Comparison of ENCODE assay signal across 8 cellular contexts in genomic region chr14:93939304-93940229, GRCh38. TPM values are rescaled to one million over a fixed set of nuclear protein-coding genes. Genes with fewer than 3 reads are reported as not detected.
DNase-seq lines count a peak whose midpoint lies in the region; ATAC-seq and TF ChIP-seq lines count a peak whose summit lies in the region.

No MANE protein-coding gene starts in this region.

- no peak for TF ChIP-seq EP300 in suprapubic skin (IDR thresholded peaks at IDR 0.05)

- no peak for DNase-seq in AG09309 (ENCODE audit: low read depth)
- peak; percentile 69 for DNase-seq in OCI-M1 (lab: John Stamatoyannopoulos, UW)
- peak; percentile 90 for DNase-seq in activated T-helper 9 cell treated with anti-CD3 and anti-CD28 coated beads, Interleukin-2, amount 50 U/mL, for 16 hours (ENCODE audit: low read depth)
- peak; percentile 55 for DNase-seq in foreskin melanocyte
- DNase-seq in nucleus accumbens (lab: John Stamatoyannopoulos, UW) = peak in 47 of 56 donors; percentile 11 to 87 (median 51)
- DNase-seq in suprapubic skin (ENCODE audit: low spot score in 2 of 2) = peak in 1 of 2 donors; percentile 78

- TF ChIP-seq POLR2A in suprapubic skin (IDR thresholded peaks at IDR 0.05) = no peak

- no peaks in the 10 kb centered on the region for H3K9me3 ChIP-seq in suprapubic skin

- no peak overlapping the region for H3K27ac ChIP-seq in suprapubic skin

- H3K4me3 ChIP-seq in AG09309 (ENCODE audit: control insufficient read depth, low read depth, low read length) (peak overlapping the region; percentile 19; the same call in 1 of the 2 replicates), suprapubic skin (peak overlapping the region; percentile 31)

- peak; percentile 61 for TF ChIP-seq CTCF in AG09309 (IDR thresholded peaks at IDR 0.05; ENCODE audit: control insufficient read depth, insufficient read depth, low read depth, low read length, missing control alignments)
- peak; percentile 52 to 85 for TF ChIP-seq CTCF in suprapubic skin (IDR thresholded peaks at IDR 0.05)

- no peaks in the 10 kb centered on the region for H3K36me3 ChIP-seq in suprapubic skin

- peaks cover 30% of the 10 kb centered on the region for H3K27me3 ChIP-seq in suprapubic skin

- peaks cover 26% of the 10 kb centered on the region for H3K4me1 ChIP-seq in suprapubic skin

- ATAC-seq in GM18873 (IDR thresholded peaks at IDR 0.05; ENCODE audit: low FRiP score, unreplicated experiment) (peak; percentile 61), HG03135 (IDR thresholded peaks at IDR 0.05; ENCODE audit: unreplicated experiment) (peak; percentile 89)

- WGBS in suprapubic skin = 79% methylated on average over 3 of the region's 84 CpGs

RNA-seq across cellular contexts. Expression of gene FAM181A, which starts 12.4 kb away (rescaled TPM):
- not detected for total RNA-seq in suprapubic skin

RNA-seq across cellular contexts. Expression of gene ASB2, which starts 36.8 kb away (rescaled TPM):
- 1 to 10 TPM in 2 of 4 donors, under 1 TPM in 2; 0.79 to 2.5 (median 0.95) TPM for total RNA-seq in suprapubic skin

RNA-seq across cellular contexts. Expression of gene CCDC197, which starts 57.5 kb away (rescaled TPM):
- total RNA-seq in suprapubic skin = not detected
